11 cellular contexts compared by ENCODE assay signal in the genomic region with DNA sequence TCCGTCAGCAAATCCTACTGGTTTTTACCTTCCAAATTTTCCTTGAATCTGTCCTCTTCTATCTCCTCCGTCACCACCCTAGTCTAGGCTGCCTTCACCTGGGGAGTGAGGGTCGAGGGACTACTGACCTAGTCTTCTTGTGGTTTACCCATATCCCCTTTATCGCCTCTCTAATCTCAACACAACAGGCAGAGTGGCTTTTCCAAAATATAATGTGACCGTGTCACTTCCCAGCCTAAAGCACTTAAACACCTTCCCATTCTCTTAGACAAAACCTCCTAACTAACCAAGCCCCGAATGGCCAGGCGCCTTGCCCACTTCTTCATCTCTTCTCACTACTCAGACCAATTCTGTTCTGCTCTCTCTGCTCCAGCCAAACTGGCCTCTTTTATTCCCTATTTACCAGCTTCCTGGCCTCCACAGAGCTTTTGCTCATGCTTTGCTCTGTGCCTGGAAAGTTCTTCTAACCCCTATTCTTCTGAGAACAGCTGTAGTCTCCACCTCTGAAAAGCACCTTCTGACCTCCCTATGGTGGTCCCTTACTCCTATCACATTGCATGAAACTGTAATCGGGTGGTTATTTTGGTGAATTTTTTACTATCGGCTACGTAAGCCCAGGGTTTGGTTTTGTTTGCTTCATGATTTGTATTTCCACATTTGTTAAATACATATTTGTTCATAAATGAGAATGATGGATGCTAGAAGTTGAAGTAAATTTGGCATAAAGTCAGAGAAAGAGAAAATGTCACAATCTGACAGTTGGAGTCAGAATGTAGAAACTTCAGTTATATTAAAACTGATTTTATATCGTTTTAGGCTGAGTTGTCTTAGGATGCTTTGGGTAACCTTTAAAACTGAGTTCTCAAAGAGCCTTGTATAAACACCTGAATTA. TPM values are rescaled to one million over a fixed set of nuclear protein-coding genes. Genes with fewer than 3 reads are reported as not detected.
DNase-seq lines count a peak whose midpoint lies in the region; ATAC-seq and TF ChIP-seq lines count a peak whose summit lies in the region.
"Had no signal": no experiment of that assay in that cellular context is flagged by ENCODE, and none has a peak within 500 bp of the region (broad histone marks: within the 10 kb centered on the region; RNA-seq: fewer than 3 reads in every experiment).

No MANE protein-coding gene starts in this region.

- H3K27me3 Mint-ChIP-seq in activated CD4-positive, alpha-beta T cell treated with anti-CD3 and anti-CD28 coated beads, Interleukin-2, amount 10 ng/mL, durations not matched to agents 24 days and 14 days: no peaks in the 10 kb centered on the region
- no peaks in the 10 kb centered on the region for H3K27me3 Mint-ChIP-seq in endodermal cell (ENCODE audit: insufficient read depth)
- H3K27me3 Mint-ChIP-seq: stimulated activated naive CD8-positive, alpha-beta T cell treated with anti-CD3 and anti-CD28 coated beads, Interleukin-15, Interleukin-2, amounts not matched to agents 100 ng/mL and 50 ng/mL, for 24 hours had no signal

- H3K79me1 ChIP-seq in mesendoderm (ENCODE audit: low read length): no peaks in the 10 kb centered on the region

- DNase-seq in activated CD4-positive, alpha-beta T cell treated with anti-CD3 and anti-CD28 coated beads, Interleukin-2, amount 10 ng/mL, durations not matched to agents 24 days and 14 days: peak; percentile 70
- no peak for DNase-seq in activated CD4-positive, alpha-beta T cell treated with anti-CD3 and anti-CD28 coated beads for 1 hour
- no peak for DNase-seq in PC-3
- peak; percentile 64 for DNase-seq in endodermal cell
- peak; percentile 61 for DNase-seq in sciatic nerve (ENCODE audit: low spot score)
- no peak for DNase-seq in MV-4-11 (lab: John Stamatoyannopoulos, UW)
- DNase-seq in mesendoderm: no peak
- no peak for DNase-seq in NCI-H345 treated with DMSO at 0.1 percent for 48 hours (lab: John Stamatoyannopoulos, UW; ENCODE audit: unreplicated experiment)
- DNase-seq: foreskin fibroblast, MG63 had no signal

- peak overlapping the region; percentile 79 for H3K4me2 ChIP-seq in PC-3 (ENCODE audit: low read length)
- no peak overlapping the region for H3K4me2 ChIP-seq in mesendoderm (ENCODE audit: low read length)

- H3K4me3 Mint-ChIP-seq in activated CD4-positive, alpha-beta T cell treated with anti-CD3 and anti-CD28 coated beads, Interleukin-2, amount 10 ng/mL, durations not matched to agents 24 days and 14 days: no peak overlapping the region
- no peak overlapping the region for H3K4me3 Mint-ChIP-seq in endodermal cell
- H3K4me3 Mint-ChIP-seq: stimulated activated naive CD8-positive, alpha-beta T cell treated with anti-CD3 and anti-CD28 coated beads, Interleukin-15, Interleukin-2, amounts not matched to agents 100 ng/mL and 50 ng/mL, for 24 hours had no signal

- H3K27me3 ChIP-seq in PC-3 (ENCODE audit: low read length): no peaks in the 10 kb centered on the region
- peaks cover 31% of the 10 kb centered on the region for H3K27me3 ChIP-seq in endodermal cell (ENCODE audit: control insufficient read depth, insufficient read depth, low read length, poor library complexity, severe bottlenecking)
- H3K27me3 ChIP-seq in mesendoderm (ENCODE audit: insufficient read depth, low read length, poor library complexity): peaks cover 3% of the 10 kb centered on the region
- H3K27me3 ChIP-seq: MG63 had no signal

- no peak overlapping the region for H2BK120ac ChIP-seq in mesendoderm (ENCODE audit: low read depth, low read length)

- no peaks in the 10 kb centered on the region for H3K36me3 Mint-ChIP-seq in activated CD4-positive, alpha-beta T cell treated with anti-CD3 and anti-CD28 coated beads, Interleukin-2, amount 10 ng/mL, durations not matched to agents 24 days and 14 days (ENCODE audit: low read depth)
- H3K36me3 Mint-ChIP-seq in endodermal cell (ENCODE audit: low read depth): no peaks in the 10 kb centered on the region

- no peak overlapping the region for H3K27ac Mint-ChIP-seq in activated CD4-positive, alpha-beta T cell treated with anti-CD3 and anti-CD28 coated beads, Interleukin-2, amount 10 ng/mL, durations not matched to agents 24 days and 14 days
- H3K27ac Mint-ChIP-seq in endodermal cell: no peak overlapping the region
- H3K27ac Mint-ChIP-seq: stimulated activated naive CD8-positive, alpha-beta T cell treated with anti-CD3 and anti-CD28 coated beads, Interleukin-15, Interleukin-2, amounts not matched to agents 100 ng/mL and 50 ng/mL, for 24 hours had no signal

- no peak overlapping the region for H4K5ac ChIP-seq in mesendoderm (ENCODE audit: low read length)

- intact Hi-C loops in activated CD4-positive, alpha-beta T cell treated with anti-CD3 and anti-CD28 coated beads, Interleukin-2, amount 10 ng/mL, durations not matched to agents 24 days and 14 days (cut with micrococcal nuclease): no loop called here
- intact Hi-C loops in PC-3 (cut with micrococcal nuclease): no loop called here
- intact Hi-C loops in sciatic nerve (cut with DNase I): no loop called here

- H3F3A ChIP-seq in PC-3 (ENCODE audit: low read length, unreplicated experiment): no peaks in the 10 kb centered on the region

- TF ChIP-seq CTCF in PC-3 (conservative IDR thresholded peaks at IDR 0.05; ENCODE audit: low read depth, low read length) (no peak), endodermal cell (conservative IDR thresholded peaks at IDR 0.05) (no peak)

- H3K4me3 ChIP-seq in PC-3 (ENCODE audit: low read length): no peak overlapping the region
- no peak overlapping the region for H3K4me3 ChIP-seq in endodermal cell (ENCODE audit: low read length)
- H3K4me3 ChIP-seq in mesendoderm (ENCODE audit: low read length): no peak overlapping the region

- no peaks in the 10 kb centered on the region for H3K9me2 ChIP-seq in PC-3 (replicated peaks; ENCODE audit: low read length)

- H3K9me3 ChIP-seq in PC-3 (ENCODE audit: low read length) (no peaks in the 10 kb centered on the region), endodermal cell (ENCODE audit: control insufficient read depth, low read length) (no peaks in the 10 kb centered on the region)
- H3K9me3 ChIP-seq: MG63 had no signal

- WGBS in endodermal cell (ENCODE audit: insufficient coverage in 1 of 2, insufficient read length in 1 of 2), 2 experiments: 90 to 92% methylated on average over 11 of the region's 11 CpGs
- WGBS in mesendoderm (ENCODE audit: extremely low coverage, insufficient coverage, low lambda C conversion rate): no CpG with 5 or more reads among the region's 11 CpGs

- H3K4ac ChIP-seq in mesendoderm (ENCODE audit: low read depth, low read length): no peak overlapping the region

- no peak for ATAC-seq in PC-3
- ATAC-seq in sciatic nerve: no peak

- H4K8ac ChIP-seq in mesendoderm (ENCODE audit: low read depth, low read length): no peak overlapping the region

- no peaks in the 10 kb centered on the region for H3K4me1 Mint-ChIP-seq in activated CD4-positive, alpha-beta T cell treated with anti-CD3 and anti-CD28 coated beads, Interleukin-2, amount 10 ng/mL, durations not matched to agents 24 days and 14 days
- no peaks in the 10 kb centered on the region for H3K4me1 Mint-ChIP-seq in endodermal cell

- H3K79me2 ChIP-seq in PC-3 (ENCODE audit: low read length) (peaks cover 38% of the 10 kb centered on the region), mesendoderm (ENCODE audit: control insufficient read depth, insufficient read depth, low read length) (no peaks in the 10 kb centered on the region)

- H2AK5ac ChIP-seq in mesendoderm (ENCODE audit: low read length): no peak overlapping the region

- H3K4me1 ChIP-seq in PC-3 (ENCODE audit: insufficient read depth, low read length) (peaks cover 24% of the 10 kb centered on the region), endodermal cell (ENCODE audit: control insufficient read depth, insufficient read depth, low read length) (no peaks in the 10 kb centered on the region), mesendoderm (ENCODE audit: control insufficient read depth, low read depth, low read length) (no peaks in the 10 kb centered on the region)

- H3K18ac ChIP-seq in mesendoderm (ENCODE audit: low read length): no peak overlapping the region

- H2AFZ ChIP-seq in PC-3 (ENCODE audit: low read length): peak overlapping the region; percentile 82; the same call in 1 of the 2 replicates

- POLR2A ChIA-PET in PC-3 (lab: Charles Lee; ENCODE audit: unreplicated experiment): no interaction called here

- H3K27ac ChIP-seq in PC-3 (ENCODE audit: low read length) (no peak overlapping the region), endodermal cell (ENCODE audit: low read depth, low read length) (no peak overlapping the region), mesendoderm (ENCODE audit: low read depth, low read length) (no peak overlapping the region)

- H3K9ac ChIP-seq in PC-3 (ENCODE audit: low read length) (no peak overlapping the region), endodermal cell (ENCODE audit: extremely low read depth, low read length, poor library complexity, severe bottlenecking) (no peak overlapping the region), mesendoderm (ENCODE audit: low read length) (no peak overlapping the region)

- peaks cover 5% of the 10 kb centered on the region; the same call in 1 of the 2 replicates for H3K36me3 ChIP-seq in PC-3 (ENCODE audit: low read depth, low read length)
- peaks cover 8% of the 10 kb centered on the region for H3K36me3 ChIP-seq in endodermal cell (ENCODE audit: control insufficient read depth, insufficient read depth, low read length)
- H3K36me3 ChIP-seq in mesendoderm (ENCODE audit: control insufficient read depth, insufficient read depth, low read length): no peaks in the 10 kb centered on the region

- H2BK15ac ChIP-seq in mesendoderm (replicated peaks; ENCODE audit: low read depth): no peak overlapping the region

- BruUV-seq in PC-3 (replicated peaks; lab: Mats Ljungman, UMichigan): no TSS peak

- CTCF ChIA-PET in PC-3 (lab: Charles Lee): no interaction called here

- no peak overlapping the region for H2BK5ac ChIP-seq in mesendoderm (ENCODE audit: low read length)

- no peaks in the 10 kb centered on the region for H3K9me3 Mint-ChIP-seq in activated CD4-positive, alpha-beta T cell treated with anti-CD3 and anti-CD28 coated beads, Interleukin-2, amount 10 ng/mL, durations not matched to agents 24 days and 14 days
- no peaks in the 10 kb centered on the region for H3K9me3 Mint-ChIP-seq in endodermal cell
- H3K9me3 Mint-ChIP-seq: stimulated activated naive CD8-positive, alpha-beta T cell treated with anti-CD3 and anti-CD28 coated beads, Interleukin-15, Interleukin-2, amounts not matched to agents 100 ng/mL and 50 ng/mL, for 24 hours had no signal

- H3K23ac ChIP-seq in mesendoderm (ENCODE audit: low read length): no peak overlapping the region

- H4K20me1 ChIP-seq in PC-3 (ENCODE audit: low read length): no peaks in the 10 kb centered on the region

- H3K56ac ChIP-seq in mesendoderm (ENCODE audit: low read length): no peak overlapping the region

RNA-seq across cellular contexts. Expression of gene NBPF1, which starts 1.2 kb away (rescaled TPM):
- total RNA-seq in activated CD4-positive, alpha-beta T cell treated with anti-CD3 and anti-CD28 coated beads, Interleukin-2, amount 10 ng/mL, durations not matched to agents 24 days and 14 days: 4.2 and 5.1 TPM in 2 replicates
- total RNA-seq in PC-3 (2014; rRNA removed): 57.2 and 76.7 TPM in 2 replicates
- 10 to 100 TPM; 39.2 to 42.5 TPM for total RNA-seq in endodermal cell
- 37.2 TPM for polyA plus RNA-seq in endodermal cell (2013, experiment 1 of 2)
- 29.5 TPM for polyA plus RNA-seq in endodermal cell (2013, experiment 2 of 2)
- total RNA-seq in sciatic nerve: 40.4 TPM
- 10.4 TPM for polyA plus RNA-seq in mesendoderm (2013, experiment 1 of 2)
- 10.7 TPM for polyA plus RNA-seq in mesendoderm (2013, experiment 2 of 2)

RNA-seq across cellular contexts. Expression of gene RNU1-3, which starts 52.1 kb away (rescaled TPM):
- 1,962 and 2,189 TPM in 2 replicates for total RNA-seq in activated CD4-positive, alpha-beta T cell treated with anti-CD3 and anti-CD28 coated beads, Interleukin-2, amount 10 ng/mL, durations not matched to agents 24 days and 14 days
- under 0.01 TPM in 2 replicates for total RNA-seq in PC-3 (2014; rRNA removed)
- total RNA-seq in endodermal cell: 1,000 to 10,000 TPM; 2,483 to 3,611 TPM
- polyA plus RNA-seq in endodermal cell (2013, experiment 1 of 2): 11,872 TPM
- polyA plus RNA-seq in endodermal cell (2013, experiment 2 of 2): 14,577 TPM
- 13,769 TPM for total RNA-seq in sciatic nerve
- not detected for polyA plus RNA-seq in mesendoderm (2013, experiment 1 of 2)
- polyA plus RNA-seq in mesendoderm (2013, experiment 2 of 2): not detected

Comparison
In these comparisons a context has a peak if more than half of its experiments do, and no peak if none do; other contexts are left out.
1. DNase-seq: peak in activated CD4-positive, alpha-beta T cell treated with anti-CD3 and anti-CD28 coated beads, Interleukin-2, amount 10 ng/mL, durations not matched to agents 24 days and 14 days (single experiment), endodermal cell (single experiment) and sciatic nerve (single experiment); none in activated CD4-positive, alpha-beta T cell treated with anti-CD3 and anti-CD28 coated beads for 1 hour (single experiment), PC-3 (single experiment), MV-4-11 (single experiment), mesendoderm (single experiment) and NCI-H345 treated with DMSO at 0.1 percent for 48 hours (single experiment).
2. RNA of gene RNU1-3, which starts 52.1 kb away (total RNA-seq): 13,769 TPM in sciatic nerve (single experiment), 2,483 to 3,611 TPM in endodermal cell and 1,962 to 2,189 TPM in activated CD4-positive, alpha-beta T cell treated with anti-CD3 and anti-CD28 coated beads, Interleukin-2, amount 10 ng/mL, durations not matched to agents 24 days and 14 days; under 0.01 TPM in PC-3; every median in the first group is over 1,000 times any median in the second.